ENCODE assay signal across 1 cellular context in the genomic region with DNA sequence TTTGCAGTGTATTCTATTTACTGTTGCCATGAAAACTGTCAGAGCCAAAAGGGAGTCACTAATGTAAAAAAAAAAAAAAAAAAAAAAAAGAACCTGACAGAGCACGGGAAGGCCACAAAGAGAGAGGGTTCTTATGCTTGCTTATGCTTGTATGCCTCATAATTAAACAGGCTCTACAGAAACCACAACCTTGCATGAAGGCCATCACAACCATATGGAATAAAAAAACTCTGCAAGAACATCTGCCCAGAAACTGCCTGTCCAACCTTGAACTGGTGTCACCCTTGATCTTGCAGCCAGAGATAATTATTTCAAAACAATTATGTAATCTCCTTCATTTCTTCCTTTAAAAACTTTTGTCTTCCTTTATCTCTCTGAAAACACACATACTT.
TF ChIP-seq lines count a peak whose summit lies in the region.

No MANE protein-coding gene starts in this region.

TF ChIP-seq in IMR-90, 13 proteins besides CTCF, POLR2A, EP300 and RAD21:
- TF ChIP-seq NFE2L2 (IDR thresholded peaks at IDR 0.05; ENCODE audit: low read depth, low read length) (no peak), MAZ (IDR thresholded peaks at IDR 0.05; ENCODE audit: borderline replicate concordance, low read depth, low read length) (no peak), CEBPB (IDR thresholded peaks at IDR 0.05; ENCODE audit: low read depth, low read length) (no peak), BHLHE40 (IDR thresholded peaks at IDR 0.05; ENCODE audit: low read depth, low read length) (no peak), MAFK (IDR thresholded peaks at IDR 0.05; ENCODE audit: low read depth, low read length) (no peak), CHD1 (IDR thresholded peaks at IDR 0.05; ENCODE audit: low read depth, low read length) (no peak), MXI1 (IDR thresholded peaks at IDR 0.05; ENCODE audit: borderline replicate concordance, low read depth, low read length) (no peak), RCOR1 (IDR thresholded peaks at IDR 0.05; ENCODE audit: insufficient replicate concordance, low read length) (no peak), FOS (IDR thresholded peaks at IDR 0.05; ENCODE audit: low read depth, low read length) (no peak), SMC3 (IDR thresholded peaks at IDR 0.05; ENCODE audit: low read depth, low read length) (no peak), RFX5 (IDR thresholded peaks at IDR 0.05; ENCODE audit: low read depth, low read length) (no peak)
- TF ChIP-seq, protein P1, sequence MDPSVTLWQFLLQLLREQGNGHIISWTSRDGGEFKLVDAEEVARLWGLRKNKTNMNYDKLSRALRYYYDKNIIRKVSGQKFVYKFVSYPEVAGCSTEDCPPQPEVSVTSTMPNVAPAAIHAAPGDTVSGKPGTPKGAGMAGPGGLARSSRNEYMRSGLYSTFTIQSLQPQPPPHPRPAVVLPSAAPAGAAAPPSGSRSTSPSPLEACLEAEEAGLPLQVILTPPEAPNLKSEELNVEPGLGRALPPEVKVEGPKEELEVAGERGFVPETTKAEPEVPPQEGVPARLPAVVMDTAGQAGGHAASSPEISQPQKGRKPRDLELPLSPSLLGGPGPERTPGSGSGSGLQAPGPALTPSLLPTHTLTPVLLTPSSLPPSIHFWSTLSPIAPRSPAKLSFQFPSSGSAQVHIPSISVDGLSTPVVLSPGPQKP (IDR thresholded peaks at IDR 0.05; ENCODE audit: borderline replicate concordance, low read depth, low read length): no peak
- TF ChIP-seq, protein P2, sequence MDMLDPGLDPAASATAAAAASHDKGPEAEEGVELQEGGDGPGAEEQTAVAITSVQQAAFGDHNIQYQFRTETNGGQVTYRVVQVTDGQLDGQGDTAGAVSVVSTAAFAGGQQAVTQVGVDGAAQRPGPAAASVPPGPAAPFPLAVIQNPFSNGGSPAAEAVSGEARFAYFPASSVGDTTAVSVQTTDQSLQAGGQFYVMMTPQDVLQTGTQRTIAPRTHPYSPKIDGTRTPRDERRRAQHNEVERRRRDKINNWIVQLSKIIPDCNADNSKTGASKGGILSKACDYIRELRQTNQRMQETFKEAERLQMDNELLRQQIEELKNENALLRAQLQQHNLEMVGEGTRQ (IDR thresholded peaks at IDR 0.05; ENCODE audit: low read depth, low read length): no peak
